In genomic region chr15:23073890-23074631, GRCh38 we compare ENCODE assay signal across 10 cellular contexts. TPM values are rescaled to one million over a fixed set of nuclear protein-coding genes. Genes with fewer than 3 reads are reported as not detected.
DNase-seq lines count a peak whose midpoint lies in the region; ATAC-seq and TF ChIP-seq lines count a peak whose summit lies in the region.
"Had no signal": no experiment of that assay in that cellular context is flagged by ENCODE, and none has a peak within 500 bp of the region (broad histone marks: within the 10 kb centered on the region; RNA-seq: fewer than 3 reads in every experiment).

No MANE protein-coding gene starts in this region.

- no peaks in the 10 kb centered on the region; the same call in 1 of the 2 replicates for H3K4me1 ChIP-seq in HEK293 (ENCODE audit: control insufficient read depth, insufficient read depth, low read length)

- TF ChIP-seq CTCF in HEK293 (tag by site-specific recombination; IDR thresholded peaks at IDR 0.05) = no peak
- no peak for TF ChIP-seq CTCF in activated CD8-positive, alpha-beta T cell treated with anti-CD3 and anti-CD28 coated beads for 36 hours (IDR thresholded peaks at IDR 0.05)

- no peaks in the 10 kb centered on the region for H3K4me1 Mint-ChIP-seq in activated CD8-positive, alpha-beta T cell treated with anti-CD3 and anti-CD28 coated beads for 36 hours (ENCODE audit: low read depth)
- H3K4me1 Mint-ChIP-seq: CD4-positive, CD25-positive, alpha-beta regulatory T cell had no signal

- ATAC-seq in HG03457 (IDR thresholded peaks at IDR 0.05; ENCODE audit: unreplicated experiment) = no peak
- ATAC-seq in activated CD8-positive, alpha-beta T cell treated with anti-CD3 and anti-CD28 coated beads for 36 hours = no peak
- no peak for ATAC-seq in HG02981 (IDR thresholded peaks at IDR 0.05; ENCODE audit: unreplicated experiment)

- no peak overlapping the region for H3K27ac ChIP-seq in HEK293 (ENCODE audit: extremely low read depth, low read depth, low read length)

- no peak overlapping the region for H3K27ac Mint-ChIP-seq in activated CD8-positive, alpha-beta T cell treated with anti-CD3 and anti-CD28 coated beads for 36 hours

- H3K4me3 Mint-ChIP-seq in activated CD8-positive, alpha-beta T cell treated with anti-CD3 and anti-CD28 coated beads for 36 hours = no peak overlapping the region
- H3K4me3 Mint-ChIP-seq: CD4-positive, CD25-positive, alpha-beta regulatory T cell had no signal

- H3K36me3 Mint-ChIP-seq in activated CD8-positive, alpha-beta T cell treated with anti-CD3 and anti-CD28 coated beads for 36 hours (ENCODE audit: low read depth) = no peaks in the 10 kb centered on the region
- H3K36me3 Mint-ChIP-seq: CD4-positive, CD25-positive, alpha-beta regulatory T cell had no signal

- no peaks in the 10 kb centered on the region for H3K9me3 ChIP-seq in HEK293 (ENCODE audit: control insufficient read depth, insufficient read depth, low read depth, low read length)

- intact Hi-C loops in activated CD8-positive, alpha-beta T cell treated with anti-CD3 and anti-CD28 coated beads for 36 hours (cut with micrococcal nuclease) = no loop called here

- no peaks in the 10 kb centered on the region for H3K36me3 ChIP-seq in HEK293 (ENCODE audit: control insufficient read depth in 2 of 2, insufficient read depth in 1 of 2, low read length in 2 of 2)

- DNase-seq in A172 (ENCODE audit: low spot score) (peak; percentile 38), NCI-H524 treated with DMSO at 0.1 percent for 48 hours (lab: John Stamatoyannopoulos, UW) (peak; percentile 38), globus pallidus (ENCODE audit: low spot score) (peak; percentile 11), Kasumi-1 (lab: John Stamatoyannopoulos, UW) (no peak)
- no peak for DNase-seq in activated CD8-positive, alpha-beta T cell treated with anti-CD3 and anti-CD28 coated beads for 36 hours
- DNase-seq: activated CD4-positive, alpha-beta T cell treated with anti-CD3 and anti-CD28 coated beads, Interleukin-2, amount 50 U/mL, for 4 hours; CD4-positive, CD25-positive, alpha-beta regulatory T cell had no signal

- no peak overlapping the region for H3K4me3 ChIP-seq in HEK293 (ENCODE audit: low read depth, low read length)

- peaks cover 6% of the 10 kb centered on the region for H3K27me3 Mint-ChIP-seq in activated CD8-positive, alpha-beta T cell treated with anti-CD3 and anti-CD28 coated beads for 36 hours

- POLR2A ChIA-PET in HEK293 (lab: Yijun Ruan, JAX) = no interaction called here
- POLR2A ChIA-PET in activated CD8-positive, alpha-beta T cell treated with anti-CD3 and anti-CD28 coated beads for 36 hours (lab: Charles Lee) = no interaction called here

- no peaks in the 10 kb centered on the region for H3K9me3 Mint-ChIP-seq in activated CD8-positive, alpha-beta T cell treated with anti-CD3 and anti-CD28 coated beads for 36 hours

- CTCF ChIA-PET in HEK293 (lab: Yijun Ruan, JAX) = interaction anchor here (1.3 kb wide), 1 partner anchor 38 kb away, joined by 4 read pairs; no protein-coding TSS in a partner anchor
- CTCF ChIA-PET in activated CD8-positive, alpha-beta T cell treated with anti-CD3 and anti-CD28 coated beads for 36 hours (lab: Charles Lee) = interaction anchor here (1.2 kb wide), 1 partner anchor 18 kb away, joined by 3 read pairs; no protein-coding TSS in a partner anchor

TF ChIP-seq in HEK293, 187 proteins besides CTCF, POLR2A, EP300 and RAD21 (continues in another document):
- TF ChIP-seq, protein P1, sequence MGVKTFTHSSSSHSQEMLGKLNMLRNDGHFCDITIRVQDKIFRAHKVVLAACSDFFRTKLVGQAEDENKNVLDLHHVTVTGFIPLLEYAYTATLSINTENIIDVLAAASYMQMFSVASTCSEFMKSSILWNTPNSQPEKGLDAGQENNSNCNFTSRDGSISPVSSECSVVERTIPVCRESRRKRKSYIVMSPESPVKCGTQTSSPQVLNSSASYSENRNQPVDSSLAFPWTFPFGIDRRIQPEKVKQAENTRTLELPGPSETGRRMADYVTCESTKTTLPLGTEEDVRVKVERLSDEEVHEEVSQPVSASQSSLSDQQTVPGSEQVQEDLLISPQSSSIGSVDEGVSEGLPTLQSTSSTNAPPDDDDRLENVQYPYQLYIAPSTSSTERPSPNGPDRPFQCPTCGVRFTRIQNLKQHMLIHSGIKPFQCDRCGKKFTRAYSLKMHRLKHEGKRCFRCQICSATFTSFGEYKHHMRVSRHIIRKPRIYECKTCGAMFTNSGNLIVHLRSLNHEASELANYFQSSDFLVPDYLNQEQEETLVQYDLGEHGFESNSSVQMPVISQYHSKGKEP (tag by site-specific recombination; IDR thresholded peaks at IDR 0.05) = no peak
- TF ChIP-seq GLIS1 (tag by site-specific recombination; IDR thresholded peaks at IDR 0.05) (0 out of 2 replicates have a peak, but pooled peaks have one; percentile 4), ZNF221 (tag by site-specific recombination; IDR thresholded peaks at IDR 0.05; ENCODE audit: borderline replicate concordance) (no peak), EGR2 (tag by site-specific recombination; IDR thresholded peaks at IDR 0.05; ENCODE audit: low read depth) (peak; percentile 89), ZNF184 (tag by site-specific recombination; IDR thresholded peaks at IDR 0.05) (no peak), MZF1 (tag by site-specific recombination; IDR thresholded peaks at IDR 0.05; ENCODE audit: borderline replicate concordance) (peak; percentile 60; the same call in 1 of the 2 replicates), ZSCAN5A (tag by site-specific recombination; IDR thresholded peaks at IDR 0.05) (no peak), ZNF335 (tag by site-specific recombination; conservative IDR thresholded peaks at IDR 0.05) (peak; percentile 94), ZNF600 (tag by site-specific recombination; IDR thresholded peaks at IDR 0.05) (peak; percentile 53)
- TF ChIP-seq, protein P2, sequence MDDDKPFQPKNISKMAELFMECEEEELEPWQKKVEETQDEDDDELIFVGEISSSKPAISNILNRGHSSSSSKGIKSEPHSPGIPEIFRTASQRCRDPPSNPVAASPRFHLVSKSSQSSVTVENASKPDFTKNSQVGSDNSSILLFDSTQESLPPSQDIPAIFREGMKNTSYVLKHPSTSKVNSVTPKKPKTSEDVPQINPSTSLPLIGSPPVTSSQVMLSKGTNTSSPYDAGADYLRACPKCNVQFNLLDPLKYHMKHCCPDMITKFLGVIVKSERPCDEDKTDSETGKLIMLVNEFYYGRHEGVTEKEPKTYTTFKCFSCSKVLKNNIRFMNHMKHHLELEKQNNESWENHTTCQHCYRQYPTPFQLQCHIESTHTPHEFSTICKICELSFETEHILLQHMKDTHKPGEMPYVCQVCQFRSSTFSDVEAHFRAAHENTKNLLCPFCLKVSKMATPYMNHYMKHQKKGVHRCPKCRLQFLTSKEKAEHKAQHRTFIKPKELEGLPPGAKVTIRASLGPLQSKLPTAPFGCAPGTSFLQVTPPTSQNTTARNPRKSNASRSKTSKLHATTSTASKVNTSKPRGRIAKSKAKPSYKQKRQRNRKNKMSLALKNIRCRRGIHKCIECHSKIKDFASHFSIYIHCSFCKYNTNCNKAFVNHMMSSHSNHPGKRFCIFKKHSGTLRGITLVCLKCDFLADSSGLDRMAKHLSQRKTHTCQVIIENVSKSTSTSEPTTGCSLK (tag by site-specific recombination; IDR thresholded peaks at IDR 0.05) = no peak
- TF ChIP-seq, protein P3, sequence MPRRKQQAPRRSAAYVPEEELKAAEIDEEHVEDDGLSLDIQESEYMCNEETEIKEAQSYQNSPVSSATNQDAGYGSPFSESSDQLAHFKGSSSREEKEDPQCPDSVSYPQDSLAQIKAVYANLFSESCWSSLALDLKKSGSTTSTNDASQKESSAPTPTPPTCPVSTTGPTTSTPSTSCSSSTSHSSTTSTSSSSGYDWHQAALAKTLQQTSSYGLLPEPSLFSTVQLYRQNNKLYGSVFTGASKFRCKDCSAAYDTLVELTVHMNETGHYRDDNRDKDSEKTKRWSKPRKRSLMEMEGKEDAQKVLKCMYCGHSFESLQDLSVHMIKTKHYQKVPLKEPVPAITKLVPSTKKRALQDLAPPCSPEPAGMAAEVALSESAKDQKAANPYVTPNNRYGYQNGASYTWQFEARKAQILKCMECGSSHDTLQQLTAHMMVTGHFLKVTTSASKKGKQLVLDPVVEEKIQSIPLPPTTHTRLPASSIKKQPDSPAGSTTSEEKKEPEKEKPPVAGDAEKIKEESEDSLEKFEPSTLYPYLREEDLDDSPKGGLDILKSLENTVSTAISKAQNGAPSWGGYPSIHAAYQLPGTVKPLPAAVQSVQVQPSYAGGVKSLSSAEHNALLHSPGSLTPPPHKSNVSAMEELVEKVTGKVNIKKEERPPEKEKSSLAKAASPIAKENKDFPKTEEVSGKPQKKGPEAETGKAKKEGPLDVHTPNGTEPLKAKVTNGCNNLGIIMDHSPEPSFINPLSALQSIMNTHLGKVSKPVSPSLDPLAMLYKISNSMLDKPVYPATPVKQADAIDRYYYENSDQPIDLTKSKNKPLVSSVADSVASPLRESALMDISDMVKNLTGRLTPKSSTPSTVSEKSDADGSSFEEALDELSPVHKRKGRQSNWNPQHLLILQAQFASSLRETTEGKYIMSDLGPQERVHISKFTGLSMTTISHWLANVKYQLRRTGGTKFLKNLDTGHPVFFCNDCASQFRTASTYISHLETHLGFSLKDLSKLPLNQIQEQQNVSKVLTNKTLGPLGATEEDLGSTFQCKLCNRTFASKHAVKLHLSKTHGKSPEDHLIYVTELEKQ (tag by site-specific recombination; IDR thresholded peaks at IDR 0.05; ENCODE audit: borderline replicate concordance) = no peak

RNA-seq across cellular contexts. Expression of gene TUBGCP5, which starts 34.7 kb away (rescaled TPM):
- total RNA-seq in A172 (2014; rRNA removed; shearing (Covaris generic)) = 25.3 and 27.9 TPM in 2 replicates
- 10 to 100 TPM; 19.2 to 22.0 TPM for total RNA-seq in activated CD8-positive, alpha-beta T cell treated with anti-CD3 and anti-CD28 coated beads for 36 hours

Comparison
In these comparisons a context has a peak if more than half of its experiments do, and no peak if none do; other contexts are left out.
1. DNase-seq: peak in A172 (single experiment), NCI-H524 treated with DMSO at 0.1 percent for 48 hours (single experiment) and globus pallidus (single experiment); none in Kasumi-1 (0 of 2) and activated CD8-positive, alpha-beta T cell treated with anti-CD3 and anti-CD28 coated beads for 36 hours (single experiment).